2 cellular contexts compared by ENCODE assay signal in genomic region chr10:132956259-132956658, GRCh38. TPM values are rescaled to one million over a fixed set of nuclear protein-coding genes. Genes with fewer than 3 reads are reported as not detected.
"Had no signal": no experiment of that assay in that cellular context is flagged by ENCODE, and none has a peak within 500 bp of the region (broad histone marks: within the 10 kb centered on the region; RNA-seq: fewer than 3 reads in every experiment).

No MANE protein-coding gene starts in this region.

RNA-seq across cellular contexts. Expression of gene CFAP46, which starts 13.9 kb away (rescaled TPM):
- total RNA-seq: M059J, Peyer's patch had no signal
